Comparison of ENCODE assay signal across 8 cellular contexts in the genomic region with DNA sequence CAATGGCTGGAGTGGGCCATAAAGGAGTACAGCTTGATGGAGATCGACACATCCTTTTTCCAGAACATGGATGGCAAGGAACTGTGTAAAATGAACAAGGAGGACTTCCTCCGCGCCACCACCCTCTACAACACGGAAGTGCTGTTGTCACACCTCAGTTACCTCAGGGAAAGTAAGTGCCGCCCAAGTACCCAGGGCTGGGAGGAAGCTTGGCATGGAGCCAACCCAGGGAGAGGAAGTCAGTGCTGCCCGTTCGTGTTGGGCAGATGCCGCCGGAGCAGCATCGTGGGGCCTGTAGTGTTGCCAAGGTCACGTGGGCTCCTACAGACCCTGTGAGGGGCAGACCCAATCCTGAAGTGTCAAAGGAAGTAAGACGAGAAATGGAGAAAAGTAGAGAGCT.
DNase-seq lines count a peak whose midpoint lies in the region; ATAC-seq and TF ChIP-seq lines count a peak whose summit lies in the region.

No MANE protein-coding gene starts in this region.

- no TSS peak for BruUV-seq in Caco-2 (replicated peaks; lab: Mats Ljungman, UMichigan)

- TF ChIP-seq CTCF in LNCaP clone FGC (IDR thresholded peaks at IDR 0.05; ENCODE audit: control insufficient read depth, extremely low read depth, insufficient read depth) (no peak), HFFc6 (IDR thresholded peaks at IDR 0.05) (no peak), Caco-2 (IDR thresholded peaks at IDR 0.05; ENCODE audit: insufficient read depth in 1 of 2, low read depth in 1 of 2, low read length in 1 of 2, severe bottlenecking in 1 of 2, unreplicated experiment in 1 of 2) (no peak)

- H3K9me3 Mint-ChIP-seq in HFFc6 (no peaks in the 10 kb centered on the region), Caco-2 (ENCODE audit: unreplicated experiment) (no peaks in the 10 kb centered on the region)

- H3K4me3 ChIP-seq in LNCaP clone FGC (ENCODE audit: low read depth, low read length) (no peak overlapping the region), Caco-2 (ENCODE audit: low read depth, low read length) (no peak overlapping the region)

- H3K36me3 ChIP-seq in Caco-2 (ENCODE audit: control insufficient read depth, insufficient read depth, low read length) = no peaks in the 10 kb centered on the region

- no peak overlapping the region for H3K27ac Mint-ChIP-seq in HFFc6
- H3K27ac Mint-ChIP-seq in Caco-2 (ENCODE audit: unreplicated experiment) = no peak overlapping the region

- no peaks in the 10 kb centered on the region for H3K9me3 ChIP-seq in Caco-2

- H3K36me3 Mint-ChIP-seq in HFFc6 (ENCODE audit: low read depth) (peaks cover 36% of the 10 kb centered on the region), Caco-2 (ENCODE audit: insufficient read depth, unreplicated experiment) (no peaks in the 10 kb centered on the region)

- H3K4me1 ChIP-seq in Caco-2 = no peaks in the 10 kb centered on the region

- intact Hi-C loops in Caco-2 (cut with micrococcal nuclease; ENCODE audit: unreplicated experiment) = no loop called here

- CTCF ChIA-PET in Caco-2 (lab: Charles Lee) = no interaction called here

- peak; percentile 46 for ATAC-seq in esophagus mucosa
- ATAC-seq in HG03571 (IDR thresholded peaks at IDR 0.05; ENCODE audit: unreplicated experiment) = no peak
- no peak for ATAC-seq in GM18502 (IDR thresholded peaks at IDR 0.05; ENCODE audit: poor library complexity, unreplicated experiment)

- H3K27me3 Mint-ChIP-seq in HFFc6 (ENCODE audit: insufficient read depth) = no peaks in the 10 kb centered on the region; the same call in 1 of the 2 replicates
- peaks cover 35% of the 10 kb centered on the region for H3K27me3 Mint-ChIP-seq in Caco-2 (ENCODE audit: insufficient read depth, unreplicated experiment)

- no peaks in the 10 kb centered on the region for H3K27me3 ChIP-seq in Caco-2 (replicated peaks; ENCODE audit: control insufficient read depth, insufficient read depth, low read length)

- POLR2A ChIA-PET in Caco-2 (lab: Charles Lee) = no interaction called here

- peaks cover 10% of the 10 kb centered on the region for H3K4me1 Mint-ChIP-seq in HFFc6 (ENCODE audit: low read depth)
- H3K4me1 Mint-ChIP-seq in Caco-2 (ENCODE audit: low read depth, unreplicated experiment) = no peaks in the 10 kb centered on the region

- DNase-seq in LNCaP clone FGC (ENCODE audit: low read depth) = peak; percentile 13
- peak; percentile 40 for DNase-seq in activated CD4-positive, alpha-beta T cell treated with anti-CD3 and anti-CD28 coated beads for 48 hours
- peak; percentile 17 for DNase-seq in stimulated activated CD8-positive, alpha-beta memory T cell treated with anti-CD3 and anti-CD28 coated beads, Interleukin-15, amount 100 ng/mL, for 1 hour (ENCODE audit: low read depth)
- no peak for DNase-seq in HFFc6
- DNase-seq in Caco-2 = no peak

- H3K4me3 Mint-ChIP-seq in HFFc6 (no peak overlapping the region), Caco-2 (ENCODE audit: unreplicated experiment) (no peak overlapping the region)

Comparison
In these comparisons a context has a peak if more than half of its experiments do, and no peak if none do; other contexts are left out.
1. DNase-seq: peak in LNCaP clone FGC (single experiment), activated CD4-positive, alpha-beta T cell treated with anti-CD3 and anti-CD28 coated beads for 48 hours (single experiment) and stimulated activated CD8-positive, alpha-beta memory T cell treated with anti-CD3 and anti-CD28 coated beads, Interleukin-15, amount 100 ng/mL, for 1 hour (single experiment); none in HFFc6 (single experiment) and Caco-2 (0 of 2).